Comparison of ENCODE assay signal across 11 cellular contexts in the genomic region with DNA sequence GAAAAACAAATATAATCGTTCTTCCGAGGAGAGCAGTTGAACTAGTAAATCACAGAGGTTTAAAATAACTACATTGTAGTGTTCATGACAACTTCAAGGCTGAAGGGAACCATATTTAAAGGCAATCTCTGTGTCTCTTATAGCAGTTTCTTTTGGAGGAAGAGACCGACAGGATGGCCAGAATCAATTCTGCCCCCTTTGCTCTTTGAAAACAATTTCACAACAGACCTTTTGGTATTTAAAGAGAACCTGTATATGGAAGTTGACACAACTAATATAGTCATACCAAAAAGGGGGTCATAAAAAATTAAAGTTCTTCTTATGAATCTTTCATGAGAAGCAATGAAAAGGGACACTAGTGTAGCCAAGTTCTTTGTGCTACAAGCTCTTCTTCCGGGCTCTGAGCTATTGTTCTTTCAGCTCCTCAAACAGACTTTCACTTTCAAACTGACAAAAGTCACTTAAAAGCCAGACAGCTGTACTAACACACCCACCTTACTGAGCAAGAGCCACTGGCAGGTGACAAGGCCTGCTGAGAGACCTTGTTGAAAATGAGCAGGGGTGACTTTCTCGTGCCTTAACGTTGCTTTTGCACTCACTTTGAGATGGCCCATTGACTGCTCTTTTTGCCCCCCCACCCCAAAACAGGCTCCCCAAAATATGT. TPM values are rescaled to one million over a fixed set of nuclear protein-coding genes. Genes with fewer than 3 reads are reported as not detected.
DNase-seq lines count a peak whose midpoint lies in the region; ATAC-seq and TF ChIP-seq lines count a peak whose summit lies in the region.
"Had no signal": no experiment of that assay in that cellular context is flagged by ENCODE, and none has a peak within 500 bp of the region (broad histone marks: within the 10 kb centered on the region; RNA-seq: fewer than 3 reads in every experiment).

No MANE protein-coding gene starts in this region.

- H3K4me2 ChIP-seq in DND-41 (ENCODE audit: insufficient read depth, low read length): no peak overlapping the region

- no peaks in the 10 kb centered on the region for H3K36me3 Mint-ChIP-seq in CD8-positive, alpha-beta memory T cell
- no peaks in the 10 kb centered on the region for H3K36me3 Mint-ChIP-seq in CD14-positive monocyte

- H3K27me3 Mint-ChIP-seq in CD8-positive, alpha-beta memory T cell: peaks cover 0 to 2% of the 10 kb centered on the region in 2 donors
- peaks cover 1 to 2% (median 1%) of the 10 kb centered on the region in 3 donors for H3K27me3 Mint-ChIP-seq in CD14-positive monocyte (ENCODE audit: low read depth in 3 of 3)

- no peaks in the 10 kb centered on the region for H3K4me1 Mint-ChIP-seq in CD8-positive, alpha-beta memory T cell
- no peaks in the 10 kb centered on the region for H3K4me1 Mint-ChIP-seq in CD14-positive monocyte

- H4K20me1 ChIP-seq in DND-41 (ENCODE audit: insufficient read depth, low read length): no peaks in the 10 kb centered on the region

- CTCF ChIA-PET in CD8-positive, alpha-beta memory T cell (lab: Charles Lee): no interaction called here

- peaks cover 0 to 3% (median 2%) of the 10 kb centered on the region in 5 donors for H3K9me3 Mint-ChIP-seq in CD8-positive, alpha-beta memory T cell
- peaks cover 0 to 2% (median 1%) of the 10 kb centered on the region in 7 donors for H3K9me3 Mint-ChIP-seq in CD14-positive monocyte

- POLR2A ChIA-PET in CD8-positive, alpha-beta memory T cell (lab: Charles Lee): no interaction called here

- no peaks in the 10 kb centered on the region for H3K36me3 ChIP-seq in DND-41 (ENCODE audit: insufficient read depth, low read length)
- H3K36me3 ChIP-seq in CD8-positive, alpha-beta memory T cell (ENCODE audit: insufficient read depth, low read length): no peaks in the 10 kb centered on the region

- H3K9me3 ChIP-seq in DND-41 (ENCODE audit: insufficient read depth, low read length, severe bottlenecking): no peaks in the 10 kb centered on the region
- H3K9me3 ChIP-seq in CD8-positive, alpha-beta memory T cell (ENCODE audit: low read length): no peaks in the 10 kb centered on the region

- TF ChIP-seq CTCF in DND-41 (IDR thresholded peaks at IDR 0.05; ENCODE audit: borderline replicate concordance, extremely low read depth, low read length, poor library complexity, severe bottlenecking): no peak
- TF ChIP-seq CTCF in CD14-positive monocyte (IDR thresholded peaks at IDR 0.05): no peak

- H3K79me2 ChIP-seq in DND-41 (ENCODE audit: insufficient read depth, low read length): no peaks in the 10 kb centered on the region

- no peak overlapping the region for H3K27ac Mint-ChIP-seq in CD8-positive, alpha-beta memory T cell
- H3K27ac Mint-ChIP-seq in CD14-positive monocyte: no peak overlapping the region

- no peak overlapping the region for H2AFZ ChIP-seq in DND-41 (ENCODE audit: low read depth, low read length)

- no peak overlapping the region for H3K9ac ChIP-seq in DND-41 (ENCODE audit: low read depth, low read length)

- H3K27ac ChIP-seq in DND-41 (ENCODE audit: low read length) (no peak overlapping the region), caudate nucleus (ENCODE audit: low read depth, low read length) (peak overlapping the region; percentile 61)
- H3K27ac ChIP-seq in CD8-positive, alpha-beta memory T cell (ENCODE audit: low read depth, low read length): no peak overlapping the region
- H3K27ac ChIP-seq: epithelial cell of prostate had no signal

- H3K4me1 ChIP-seq in DND-41 (ENCODE audit: insufficient read depth, low read length): no peaks in the 10 kb centered on the region
- H3K4me1 ChIP-seq in CD8-positive, alpha-beta memory T cell (ENCODE audit: insufficient read depth, low read length): no peaks in the 10 kb centered on the region

- H3K27me3 ChIP-seq in DND-41 (ENCODE audit: insufficient read depth, low read length, poor library complexity): no peaks in the 10 kb centered on the region
- H3K27me3 ChIP-seq in CD8-positive, alpha-beta memory T cell (ENCODE audit: insufficient read depth, low read length, poor library complexity, severe bottlenecking): no peaks in the 10 kb centered on the region

- intact Hi-C loops in CD14-positive monocyte (cut with micrococcal nuclease): no loop called here

- ATAC-seq in DND-41 (ENCODE audit: insufficient read depth, low read depth) (peak; percentile 82), GM19397 (IDR thresholded peaks at IDR 0.05; ENCODE audit: unreplicated experiment) (peak; percentile 48)
- ATAC-seq: Panc1 had no signal

- no peak overlapping the region for H3K4me3 Mint-ChIP-seq in CD8-positive, alpha-beta memory T cell
- no peak overlapping the region for H3K4me3 Mint-ChIP-seq in CD14-positive monocyte

- no peak overlapping the region for H3K4me3 ChIP-seq in DND-41 (ENCODE audit: low read depth in 1 of 2, low read length in 2 of 2)
- no peak overlapping the region for H3K4me3 ChIP-seq in Jurkat, Clone E6-1 (ENCODE audit: low read length)
- H3K4me3 ChIP-seq in CD8-positive, alpha-beta memory T cell (ENCODE audit: low read length): no peak overlapping the region

- DNase-seq in DND-41: peak; percentile 24
- DNase-seq in Jurkat, Clone E6-1 (ENCODE audit: low read depth, low spot score): peak; percentile 81
- no peak for DNase-seq in caudate nucleus (lab: John Stamatoyannopoulos, UW)
- DNase-seq in CD8-positive, alpha-beta memory T cell: no peak
- no peak for DNase-seq in CD14-positive monocyte (ENCODE audit: low spot score)
- no peak for DNase-seq in AG08396 (ENCODE audit: low spot score)
- no peak for DNase-seq in stimulated activated CD4-positive, alpha-beta T cell treated with anti-CD3 and anti-CD28 coated beads, Interleukin-1b, Interleukin-23, amount 100 ng/mL, for 48 hours
- DNase-seq: activated T-cell treated with anti-CD3 and anti-CD28 coated beads for 4 hours had no signal

RNA-seq across cellular contexts. Expression of gene PROX1, which starts 31.0 kb away (rescaled TPM):
- polyA plus RNA-seq in Jurkat, Clone E6-1 (2012; ENCODE audit: insufficient read depth, insufficient read length): 3.9 TPM
- total RNA-seq in CD8-positive, alpha-beta memory T cell: not detected
- polyA plus RNA-seq in CD8-positive, alpha-beta memory T cell: not detected
- polyA plus RNA-seq in CD14-positive monocyte: not detected

Comparison
In these comparisons a context has a peak if more than half of its experiments do, and no peak if none do; other contexts are left out.
1. DNase-seq: peak in DND-41 (single experiment) and Jurkat, Clone E6-1 (single experiment); none in caudate nucleus (0 of 61), CD8-positive, alpha-beta memory T cell (0 of 5), CD14-positive monocyte (single experiment), AG08396 (single experiment) and stimulated activated CD4-positive, alpha-beta T cell treated with anti-CD3 and anti-CD28 coated beads, Interleukin-1b, Interleukin-23, amount 100 ng/mL, for 48 hours (single experiment).